22 cellular contexts compared by ENCODE assay signal in genomic region chr14:68417007-68417659, GRCh38.
DNase-seq lines count a peak whose midpoint lies in the region; ATAC-seq, FAIRE-seq and TF ChIP-seq lines count a peak whose summit lies in the region.
"Had no signal": no experiment of that assay in that cellular context is flagged by ENCODE, and none has a peak within 500 bp of the region (broad histone marks: within the 10 kb centered on the region; RNA-seq: fewer than 3 reads in every experiment).

No MANE protein-coding gene starts in this region.

- no peaks in the 10 kb centered on the region for H3K27me3 ChIP-seq in thyroid gland
- H3K27me3 ChIP-seq: Peyer's patch had no signal

- H3K27me3 Mint-ChIP-seq in mesothelial cell of epicardium (ENCODE audit: low read depth) (no peaks in the 10 kb centered on the region), MCF 10A (ENCODE audit: insufficient read depth, unreplicated experiment) (no peaks in the 10 kb centered on the region)
- H3K27me3 Mint-ChIP-seq: CD4-positive, alpha-beta T cell; T-cell had no signal

- H3K4me3 ChIP-seq in OCI-LY7 (ENCODE audit: low read depth, low read length, poor library complexity, severe bottlenecking) (no peak overlapping the region), thyroid gland (replicated peaks in 1 of 3) (no peak overlapping the region)
- H3K4me3 ChIP-seq: GM23338, Peyer's patch had no signal

- 48 to 50% methylated on average over 5 of the region's 5 CpGs for WGBS in thyroid gland, 2 donors

- CTCF ChIA-PET in OCI-LY7 (lab: Charles Lee; ENCODE audit: unreplicated experiment) (no interaction called here), MCF 10A (lab: Yijun Ruan, JAX) (interaction anchor here (0.5 to 0.7 kb wide), 2 partner anchors 9 to 169 kb away, joined by 3 read pairs; no protein-coding TSS in a partner anchor)

- H3K36me3 ChIP-seq in OCI-LY7 (ENCODE audit: insufficient read depth, low read length) (no peaks in the 10 kb centered on the region), thyroid gland (no peaks in the 10 kb centered on the region)
- H3K36me3 ChIP-seq: Peyer's patch had no signal

- peak overlapping the region; percentile 43 for H3K27ac Mint-ChIP-seq in mesothelial cell of epicardium
- H3K27ac Mint-ChIP-seq in MCF 10A (ENCODE audit: low read depth, unreplicated experiment), result no peak overlapping the region
- H3K27ac Mint-ChIP-seq: CD4-positive, alpha-beta T cell; GM23338 had no signal

- peak in 1 of 2 donors; percentile 25 for TF ChIP-seq POLR2A in thyroid gland (IDR thresholded peaks at IDR 0.05)
- TF ChIP-seq POLR2A in erythroblast (IDR thresholded peaks at IDR 0.05; ENCODE audit: low read length), result no peak

- H3K36me3 Mint-ChIP-seq in mesothelial cell of epicardium (no peaks in the 10 kb centered on the region), MCF 10A (ENCODE audit: insufficient read depth, unreplicated experiment) (peaks cover 7% of the 10 kb centered on the region)

- BruUV-seq in OCI-LY7 (replicated peaks; lab: Mats Ljungman, UMichigan) (no TSS peak), MCF 10A (replicated peaks; lab: Mats Ljungman, UMichigan) (no TSS peak)

- no peaks in the 10 kb centered on the region for H3K9me2 ChIP-seq in OCI-LY7 (ENCODE audit: insufficient read depth, low read length)
- H3K9me2 ChIP-seq: SK-N-SH had no signal

- H3K4me1 Mint-ChIP-seq in mesothelial cell of epicardium, result peaks cover 39% of the 10 kb centered on the region
- no peaks in the 10 kb centered on the region for H3K4me1 Mint-ChIP-seq in MCF 10A (ENCODE audit: insufficient read depth, unreplicated experiment)

- intact Hi-C loops in OCI-LY7 (cut with micrococcal nuclease; ENCODE audit: unreplicated experiment), result no loop called here
- intact Hi-C loops in thyroid gland (cut with DNase I), result no loop called here
- intact Hi-C loops in MCF 10A (cut with micrococcal nuclease), result no loop called here

- peak; percentile 94 for FAIRE-seq in HTR-8/SVneo (lab: Jason Lieb, UNC)
- FAIRE-seq: G401.6, GM18507 had no signal

- no peak for ATAC-seq in HG03378 (IDR thresholded peaks at IDR 0.05; ENCODE audit: unreplicated experiment)
- no peak for ATAC-seq in HG03354 (IDR thresholded peaks at IDR 0.05; ENCODE audit: poor library complexity, severe bottlenecking, unreplicated experiment)
- ATAC-seq: GM23338, HCT116, T-cell had no signal

- H4K20me1 ChIP-seq in OCI-LY7 (ENCODE audit: insufficient read depth, low read length), result no peaks in the 10 kb centered on the region

- H3K4me3 Mint-ChIP-seq in mesothelial cell of epicardium, result no peak overlapping the region
- no peak overlapping the region for H3K4me3 Mint-ChIP-seq in MCF 10A (ENCODE audit: unreplicated experiment)
- H3K4me3 Mint-ChIP-seq: CD4-positive, alpha-beta T cell; GM23338; T-cell had no signal

- H3K79me2 ChIP-seq in OCI-LY7 (ENCODE audit: insufficient read depth, low read depth, low read length), result no peaks in the 10 kb centered on the region

- no peaks in the 10 kb centered on the region for H3K9me3 Mint-ChIP-seq in mesothelial cell of epicardium
- H3K9me3 Mint-ChIP-seq in MCF 10A (ENCODE audit: unreplicated experiment), result no peaks in the 10 kb centered on the region
- H3K9me3 Mint-ChIP-seq: CD4-positive, alpha-beta T cell; GM23338; T-cell had no signal

- POLR2A ChIA-PET in OCI-LY7 (lab: Charles Lee), result interaction anchor here (0.6 to 0.7 kb wide), 2 partner anchors 172 to 1936 kb away, joined by 3 to 4 read pairs; no protein-coding TSS in a partner anchor
- POLR2A ChIA-PET in MCF 10A (lab: Yijun Ruan, JAX), result interaction anchor here (1.1 to 1.5 kb wide), 2 partner anchors 16 to 42 kb away, joined by 3 to 6 read pairs; no protein-coding TSS in a partner anchor

- peak overlapping the region; percentile 45 for H3K4me2 ChIP-seq in OCI-LY7 (ENCODE audit: low read length)
- H3K4me2 ChIP-seq: GM23338, SK-N-SH had no signal

- H3K9me3 ChIP-seq in OCI-LY7 (ENCODE audit: low read length) (no peaks in the 10 kb centered on the region), thyroid gland (no peaks in the 10 kb centered on the region)
- H3K9me3 ChIP-seq: Peyer's patch, SK-N-SH had no signal

- TF ChIP-seq CTCF in OCI-LY7 (conservative IDR thresholded peaks at IDR 0.05; ENCODE audit: low read length) (no peak), mesothelial cell of epicardium (IDR thresholded peaks at IDR 0.05; ENCODE audit: unreplicated experiment) (no peak), thyroid gland (IDR thresholded peaks at IDR 0.05) (no peak), MCF 10A (IDR thresholded peaks at IDR 0.05; ENCODE audit: unreplicated experiment) (no peak)

- H2AFZ ChIP-seq in OCI-LY7 (ENCODE audit: low read length), result no peak overlapping the region
- H2AFZ ChIP-seq: GM23338 had no signal

- H3K4me1 ChIP-seq in OCI-LY7 (ENCODE audit: insufficient read depth, low read length, poor library complexity, severe bottlenecking), result peaks cover 25% of the 10 kb centered on the region
- peaks cover 44 to 74% of the 10 kb centered on the region in 2 donors for H3K4me1 ChIP-seq in thyroid gland
- H3K4me1 ChIP-seq: Peyer's patch had no signal

- H3K27ac ChIP-seq in OCI-LY7 (ENCODE audit: low read depth, low read length, poor library complexity, severe bottlenecking), result no peak overlapping the region
- peak overlapping the region; percentile 74 to 81 (median 80) for H3K27ac ChIP-seq in thyroid gland
- H3K27ac ChIP-seq: Peyer's patch had no signal

- no peak for DNase-seq in HTR-8/SVneo (ENCODE audit: insufficient read length, low spot score)
- DNase-seq in OCI-LY7 (ENCODE audit: low spot score), result no peak
- DNase-seq in mesothelial cell of epicardium (ENCODE audit: low spot score in 2 of 2, unreplicated experiment in 2 of 2), result no peak
- DNase-seq in thyroid gland, result peak; percentile 94
- DNase-seq in MCF 10A (ENCODE audit: unreplicated experiment), result no peak
- no peak for DNase-seq in erythroblast (lab: John Stamatoyannopoulos, UW)
- DNase-seq: Calu3; CD4-positive, alpha-beta T cell; DND-41; IMR-90; Kasumi-1; NCI-H510A; Peyer's patch; Right ventricle myocardium superior; SK-N-SH; T-cell had no signal

Comparison
In these comparisons a context has a peak if more than half of its experiments do, and no peak if none do; other contexts are left out.
1. DNase-seq: peak in thyroid gland (2 of 2); none in HTR-8/SVneo (single experiment), OCI-LY7 (single experiment), mesothelial cell of epicardium (0 of 2), MCF 10A (single experiment) and erythroblast (0 of 2).